ENCODE assay signal across 8 cellular contexts in genomic region chr11:6693342-6694228, GRCh38. TPM values are rescaled to one million over a fixed set of nuclear protein-coding genes. Genes with fewer than 3 reads are reported as not detected.
A peak's percentile ranks its signal among the peaks of the same experiment; 100 is the strongest.
DNase-seq lines count a peak whose midpoint lies in the region; ATAC-seq and TF ChIP-seq lines count a peak whose summit lies in the region.

No MANE protein-coding gene starts in this region.

- ATAC-seq in left cardiac atrium (peak in 1 of 2 donors; percentile 89), GM21619 (IDR thresholded peaks at IDR 0.05; ENCODE audit: unreplicated experiment) (no peak), GM18502 (IDR thresholded peaks at IDR 0.05; ENCODE audit: poor library complexity, unreplicated experiment) (no peak)

- TF ChIP-seq CTCF in NB4 (IDR thresholded peaks at IDR 0.05; ENCODE audit: low read depth, low read length) = no peak

- DNase-seq in NB4 (ENCODE audit: low read depth) = peak; percentile 59
- peak; percentile 7 for DNase-seq in activated T-helper 1 cell treated with Interleukin-2 at 50 U/mL for 16 hours (ENCODE audit: low read depth)
- peak; percentile 57 for DNase-seq in left cardiac atrium
- peak; percentile 28 to 42 for DNase-seq in stimulated activated CD8-positive, alpha-beta memory T cell treated with anti-CD3 and anti-CD28 coated beads, Interleukin-7, amount 100 ng/mL, for 4 hours (ENCODE audit: low read depth in 2 of 2)
- DNase-seq in GF-D8 (lab: John Stamatoyannopoulos, UW) = no peak
- no peak for DNase-seq in midbrain (lab: John Stamatoyannopoulos, UW)

- H3K4me3 ChIP-seq in NB4 (ENCODE audit: low read depth, low read length) = no peak overlapping the region

- no peak for TF ChIP-seq POLR2A in NB4 (IDR thresholded peaks at IDR 0.05; ENCODE audit: extremely low read depth, insufficient read length)

- intact Hi-C loops in left cardiac atrium (cut with DNase I) = no loop called here

RNA-seq across cellular contexts. Expression of gene MRPL17, which starts 10.4 kb away (rescaled TPM):
- total RNA-seq in left cardiac atrium = 10 to 100 TPM; 40.0 to 48.6 TPM

RNA-seq across cellular contexts. Expression of gene DCHS1, which starts 38.0 kb away (rescaled TPM):
- total RNA-seq in left cardiac atrium = 10 to 100 TPM; 14.4 to 15.8 TPM

Comparison
In these comparisons a context has a peak if more than half of its experiments do, and no peak if none do; other contexts are left out.
1. DNase-seq: peak in NB4 (single experiment), activated T-helper 1 cell treated with Interleukin-2 at 50 U/mL for 16 hours (single experiment), left cardiac atrium (single experiment) and stimulated activated CD8-positive, alpha-beta memory T cell treated with anti-CD3 and anti-CD28 coated beads, Interleukin-7, amount 100 ng/mL, for 4 hours (2 of 2); none in GF-D8 (single experiment) and midbrain (single experiment).